In genomic region chr6:13428528-13429405, GRCh38 we compare ENCODE assay signal across 9 cellular contexts. TPM values are rescaled to one million over a fixed set of nuclear protein-coding genes. Genes with fewer than 3 reads are reported as not detected.
DNase-seq lines count a peak whose midpoint lies in the region; ATAC-seq and TF ChIP-seq lines count a peak whose summit lies in the region.
"Had no signal": no experiment of that assay in that cellular context is flagged by ENCODE, and none has a peak within 500 bp of the region (broad histone marks: within the 10 kb centered on the region; RNA-seq: fewer than 3 reads in every experiment).

No MANE protein-coding gene starts in this region.

- H3K27me3 Mint-ChIP-seq in activated naive CD8-positive, alpha-beta T cell treated with anti-CD3 and anti-CD28 coated beads for 36 hours, result no peaks in the 10 kb centered on the region

- H3K4me3 ChIP-seq in BE2C (ENCODE audit: low read depth, low read length) (no peak overlapping the region), stomach (no peak overlapping the region)
- H3K4me3 ChIP-seq: adrenal gland had no signal

- TF ChIP-seq CTCF in BE2C (IDR thresholded peaks at IDR 0.05; ENCODE audit: low read depth, low read length) (0 out of 2 replicates have a peak, but pooled peaks have one; percentile 2), stomach (IDR thresholded peaks at IDR 0.05) (no peak)

- H3K4me1 ChIP-seq in BE2C (no peaks in the 10 kb centered on the region), stomach (peaks cover 16 to 80% (median 46%) of the 10 kb centered on the region in 4 donors)
- H3K4me1 ChIP-seq: adrenal gland had no signal

- H3K27me3 ChIP-seq in BE2C (no peaks in the 10 kb centered on the region), stomach (no peaks in the 10 kb centered on the region)

- no peak for TF ChIP-seq EP300 in stomach (IDR thresholded peaks at IDR 0.05)

- H3K27ac Mint-ChIP-seq in activated naive CD8-positive, alpha-beta T cell treated with anti-CD3 and anti-CD28 coated beads for 36 hours, result peak overlapping the region; percentile 97

- no peak for TF ChIP-seq POLR2A in stomach (IDR thresholded peaks at IDR 0.05)

- H3K9me3 ChIP-seq in BE2C (no peaks in the 10 kb centered on the region), stomach (no peaks in the 10 kb centered on the region)
- H3K9me3 ChIP-seq: adrenal gland had no signal

- peaks cover 14% of the 10 kb centered on the region for H3K36me3 Mint-ChIP-seq in activated naive CD8-positive, alpha-beta T cell treated with anti-CD3 and anti-CD28 coated beads for 36 hours

- peaks cover 73% of the 10 kb centered on the region for H3K4me1 Mint-ChIP-seq in activated naive CD8-positive, alpha-beta T cell treated with anti-CD3 and anti-CD28 coated beads for 36 hours

- peak overlapping the region in 4 of 5 donors; percentile 56 to 87 (median 61) for H3K27ac ChIP-seq in stomach
- H3K27ac ChIP-seq: adrenal gland had no signal

- no peaks in the 10 kb centered on the region for H3K36me3 ChIP-seq in BE2C
- no peaks in the 10 kb centered on the region for H3K36me3 ChIP-seq in stomach
- H3K36me3 ChIP-seq: adrenal gland had no signal

- intact Hi-C loops in stomach (cut with DNase I; ENCODE audit: low total_unique reads), result no loop called here

- ATAC-seq in GM18868 (IDR thresholded peaks at IDR 0.05; ENCODE audit: unreplicated experiment) (peak; percentile 22), HG03045 (IDR thresholded peaks at IDR 0.05; ENCODE audit: unreplicated experiment) (peak; percentile 36)

- H3K9me3 Mint-ChIP-seq in activated naive CD8-positive, alpha-beta T cell treated with anti-CD3 and anti-CD28 coated beads for 36 hours, result no peaks in the 10 kb centered on the region

- peak overlapping the region; percentile 53 for H3K4me3 Mint-ChIP-seq in activated naive CD8-positive, alpha-beta T cell treated with anti-CD3 and anti-CD28 coated beads for 36 hours

- DNase-seq in BE2C (no peak), stomach (no peak), DMS79 (lab: John Stamatoyannopoulos, UW) (no peak), T-helper 9 cell (no peak), NCI-H2196 (lab: John Stamatoyannopoulos, UW; ENCODE audit: unreplicated experiment) (no peak)
- no peak for DNase-seq in activated naive CD8-positive, alpha-beta T cell treated with anti-CD3 and anti-CD28 coated beads for 36 hours

- 66 to 78% (median 76%) methylated on average over 14 of the region's 14 CpGs for WGBS in stomach, 5 donors

RNA-seq across cellular contexts. Expression of gene GFOD1, which starts 58.6 kb away (rescaled TPM):
- polyA plus RNA-seq in BE2C (2012; ENCODE audit: insufficient read depth, insufficient read length, low read depth), result 14.1 TPM
- total RNA-seq in activated naive CD8-positive, alpha-beta T cell treated with anti-CD3 and anti-CD28 coated beads for 36 hours, result 10 to 100 TPM; 12.8 to 13.0 TPM
- total RNA-seq in stomach, result 10 to 100 TPM in 4 of 5 donors, 1 to 10 TPM in 1; 7.6 to 29.4 (median 17.1) TPM
- 1 to 10 TPM in 2 of 3 donors, under 1 TPM in 1; 0.76 to 5.3 (median 1.1) TPM for polyA plus RNA-seq in stomach
